9 cellular contexts compared by ENCODE assay signal in genomic region chr1:99820546-99820945, GRCh38.
DNase-seq lines count a peak whose midpoint lies in the region; ATAC-seq lines count a peak whose summit lies in the region.
"Had no signal": no experiment of that assay in that cellular context is flagged by ENCODE, and none has a peak within 500 bp of the region (broad histone marks: within the 10 kb centered on the region; RNA-seq: fewer than 3 reads in every experiment).

No MANE protein-coding gene starts in this region.

- DNase-seq in central memory CD4-positive, alpha-beta T cell, result peak; percentile 37
- DNase-seq in DMS53 treated with DMSO at 0.1 percent for 48 hours (lab: John Stamatoyannopoulos, UW; ENCODE audit: unreplicated experiment), result no peak
- no peak for DNase-seq in NCI-H1092 (lab: John Stamatoyannopoulos, UW)
- no peak for DNase-seq in NCI-H446 treated with DMSO at 0.1 percent for 48 hours (lab: John Stamatoyannopoulos, UW)
- DNase-seq in NCI-H510A (lab: John Stamatoyannopoulos, UW), result no peak
- DNase-seq: OCI-M1 had no signal

- ATAC-seq in GM18861 (IDR thresholded peaks at IDR 0.05; ENCODE audit: unreplicated experiment), result peak; percentile 99
- peak; percentile 96 for ATAC-seq in GM21423 (IDR thresholded peaks at IDR 0.05; ENCODE audit: unreplicated experiment)
- peak; percentile 82 for ATAC-seq in HG03469 (IDR thresholded peaks at IDR 0.05; ENCODE audit: unreplicated experiment)
